Comparison of ENCODE assay signal across 1 cellular context in the genomic region with DNA sequence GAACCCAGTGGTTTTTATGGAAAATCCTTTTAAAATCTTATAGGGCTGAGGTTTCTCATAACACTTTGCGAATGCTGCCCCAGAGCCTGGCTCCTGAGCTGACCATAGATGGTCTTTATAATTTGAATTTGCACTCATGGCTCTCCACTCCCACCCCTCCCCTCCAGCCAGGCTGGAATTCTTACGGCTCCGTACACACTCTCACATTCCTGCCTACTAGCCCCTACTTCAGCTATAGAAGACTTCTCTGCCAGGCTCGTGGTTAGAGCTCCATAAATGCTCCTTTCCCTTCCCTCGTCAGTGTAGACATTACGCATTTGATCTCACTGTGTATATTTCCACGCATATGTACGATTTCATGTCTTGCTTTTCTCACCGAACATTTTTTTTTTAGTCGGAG.
TF ChIP-seq lines count a peak whose summit lies in the region.

No MANE protein-coding gene starts in this region.

TF ChIP-seq in IMR-90, 13 proteins besides CTCF, POLR2A, EP300 and RAD21:
- TF ChIP-seq, protein P1, sequence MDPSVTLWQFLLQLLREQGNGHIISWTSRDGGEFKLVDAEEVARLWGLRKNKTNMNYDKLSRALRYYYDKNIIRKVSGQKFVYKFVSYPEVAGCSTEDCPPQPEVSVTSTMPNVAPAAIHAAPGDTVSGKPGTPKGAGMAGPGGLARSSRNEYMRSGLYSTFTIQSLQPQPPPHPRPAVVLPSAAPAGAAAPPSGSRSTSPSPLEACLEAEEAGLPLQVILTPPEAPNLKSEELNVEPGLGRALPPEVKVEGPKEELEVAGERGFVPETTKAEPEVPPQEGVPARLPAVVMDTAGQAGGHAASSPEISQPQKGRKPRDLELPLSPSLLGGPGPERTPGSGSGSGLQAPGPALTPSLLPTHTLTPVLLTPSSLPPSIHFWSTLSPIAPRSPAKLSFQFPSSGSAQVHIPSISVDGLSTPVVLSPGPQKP (IDR thresholded peaks at IDR 0.05; ENCODE audit: borderline replicate concordance, low read depth, low read length): no peak
- TF ChIP-seq, protein P2, sequence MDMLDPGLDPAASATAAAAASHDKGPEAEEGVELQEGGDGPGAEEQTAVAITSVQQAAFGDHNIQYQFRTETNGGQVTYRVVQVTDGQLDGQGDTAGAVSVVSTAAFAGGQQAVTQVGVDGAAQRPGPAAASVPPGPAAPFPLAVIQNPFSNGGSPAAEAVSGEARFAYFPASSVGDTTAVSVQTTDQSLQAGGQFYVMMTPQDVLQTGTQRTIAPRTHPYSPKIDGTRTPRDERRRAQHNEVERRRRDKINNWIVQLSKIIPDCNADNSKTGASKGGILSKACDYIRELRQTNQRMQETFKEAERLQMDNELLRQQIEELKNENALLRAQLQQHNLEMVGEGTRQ (IDR thresholded peaks at IDR 0.05; ENCODE audit: low read depth, low read length): no peak
- TF ChIP-seq BHLHE40 (IDR thresholded peaks at IDR 0.05; ENCODE audit: low read depth, low read length) (no peak), NFE2L2 (IDR thresholded peaks at IDR 0.05; ENCODE audit: low read depth, low read length) (no peak), CHD1 (IDR thresholded peaks at IDR 0.05; ENCODE audit: low read depth, low read length) (no peak), RCOR1 (IDR thresholded peaks at IDR 0.05; ENCODE audit: insufficient replicate concordance, low read length) (no peak), FOS (IDR thresholded peaks at IDR 0.05; ENCODE audit: low read depth, low read length) (no peak), RFX5 (IDR thresholded peaks at IDR 0.05; ENCODE audit: low read depth, low read length) (no peak), CEBPB (IDR thresholded peaks at IDR 0.05; ENCODE audit: low read depth, low read length) (no peak), MXI1 (IDR thresholded peaks at IDR 0.05; ENCODE audit: borderline replicate concordance, low read depth, low read length) (no peak), MAFK (IDR thresholded peaks at IDR 0.05; ENCODE audit: low read depth, low read length) (no peak), MAZ (IDR thresholded peaks at IDR 0.05; ENCODE audit: borderline replicate concordance, low read depth, low read length) (no peak), SMC3 (IDR thresholded peaks at IDR 0.05; ENCODE audit: low read depth, low read length) (no peak)
TF ChIP-seq in IMR-90: peak in this region for 0.
